ENCODE assay signal across 19 cellular contexts in the genomic region with DNA sequence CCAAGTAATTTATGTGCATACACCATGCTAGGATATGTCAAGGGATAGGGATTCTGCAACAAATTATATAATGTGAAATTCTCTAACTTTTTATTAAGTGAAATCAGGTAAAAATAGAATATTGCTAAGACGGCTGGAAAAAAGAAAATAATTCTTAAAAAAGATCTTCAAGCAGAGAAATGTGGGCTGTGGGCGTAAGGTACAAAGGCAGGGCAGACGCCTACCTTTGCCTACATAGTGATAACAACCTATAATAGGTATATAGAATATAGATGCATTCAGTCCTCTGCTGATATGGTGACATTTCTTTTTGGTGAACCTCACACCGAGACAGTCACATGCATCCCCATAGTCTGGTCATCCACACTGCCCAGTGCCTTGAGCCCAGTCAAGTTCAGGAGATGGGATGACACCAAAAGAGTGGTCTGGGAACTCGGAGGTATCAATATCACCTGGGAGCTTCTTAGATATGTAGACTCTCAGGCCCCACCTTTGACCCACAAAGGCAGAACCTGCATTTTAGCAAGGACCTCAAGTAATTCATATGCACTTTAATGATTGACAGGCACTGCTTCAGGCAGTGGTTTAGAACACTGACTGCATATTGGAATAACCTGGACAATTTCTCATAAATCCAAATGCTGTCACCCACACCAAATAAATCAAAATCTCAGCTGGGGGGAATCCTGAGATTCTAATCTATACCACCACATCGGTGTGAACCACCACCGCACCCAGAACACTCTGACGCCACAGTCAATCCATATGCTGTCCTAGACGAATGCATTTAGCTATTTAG. TPM values are rescaled to one million over a fixed set of nuclear protein-coding genes. Genes with fewer than 3 reads are reported as not detected.
DNase-seq lines count a peak whose midpoint lies in the region; ATAC-seq, FAIRE-seq and TF ChIP-seq lines count a peak whose summit lies in the region.
"Had no signal": no experiment of that assay in that cellular context is flagged by ENCODE, and none has a peak within 500 bp of the region (broad histone marks: within the 10 kb centered on the region; RNA-seq: fewer than 3 reads in every experiment).

No MANE protein-coding gene starts in this region.

- no peak overlapping the region for H3K27ac ChIP-seq in HEK293 (ENCODE audit: extremely low read depth, low read depth, low read length)
- H3K27ac ChIP-seq in endothelial cell of umbilical vein (ENCODE audit: insufficient read depth, low read depth, low read length) = no peak overlapping the region
- H3K27ac ChIP-seq: GM23248, HL-60 had no signal

- H3K4me2 ChIP-seq in endothelial cell of umbilical vein (ENCODE audit: insufficient read depth, low read length) = no peak overlapping the region

- peak overlapping the region; percentile 11 for H2AFZ ChIP-seq in endothelial cell of umbilical vein (ENCODE audit: low read depth, low read length)
- H2AFZ ChIP-seq: GM23248 had no signal

- no peak overlapping the region for H3K9ac ChIP-seq in endothelial cell of umbilical vein (replicated peaks; ENCODE audit: extremely low read depth, insufficient read depth, low read length)
- H3K9ac ChIP-seq: GM23248 had no signal

- ATAC-seq in natural killer cell = no peak

- no peak for FAIRE-seq in endothelial cell of umbilical vein (lab: Jason Lieb, UNC)
- FAIRE-seq: A204.1, GM12891, GM18507 had no signal

- POLR2A ChIA-PET in HEK293 (lab: Yijun Ruan, JAX) = no interaction called here
- POLR2A ChIA-PET in endothelial cell of umbilical vein (lab: Charles Lee) = no interaction called here

- H3K4me1 Mint-ChIP-seq in natural killer cell = peaks cover 0 to 6% of the 10 kb centered on the region in 2 donors
- H3K4me1 Mint-ChIP-seq: CD4-positive, CD25-positive, alpha-beta regulatory T cell had no signal

- no peaks in the 10 kb centered on the region for H4K20me1 ChIP-seq in endothelial cell of umbilical vein (replicated peaks; ENCODE audit: control insufficient read depth, extremely low read depth, insufficient read depth, low read length)

- H3K27me3 Mint-ChIP-seq in natural killer cell (ENCODE audit: low read depth in 2 of 2) = peaks cover 8 to 15% of the 10 kb centered on the region in 2 donors

- BruUV-seq in endothelial cell of umbilical vein (replicated peaks; lab: Mats Ljungman, UMichigan) = no TSS peak

- H3K79me2 ChIP-seq in endothelial cell of umbilical vein (ENCODE audit: control insufficient read depth, insufficient read depth, low read length) = no peaks in the 10 kb centered on the region

- intact Hi-C loops in endothelial cell of umbilical vein (cut with micrococcal nuclease) (loop anchor here (10.0 kb wide), 1 partner anchor 205 kb away; no protein-coding TSS in a partner anchor), natural killer cell (cut with micrococcal nuclease) (no loop called here)

- H3K4me1 ChIP-seq in HEK293 (ENCODE audit: control insufficient read depth, insufficient read depth, low read length) (no peaks in the 10 kb centered on the region), endothelial cell of umbilical vein (ENCODE audit: control insufficient read depth, extremely low read depth, insufficient read depth, low read length) (peaks cover 2% of the 10 kb centered on the region)

- no peaks in the 10 kb centered on the region for H3K36me3 Mint-ChIP-seq in natural killer cell
- H3K36me3 Mint-ChIP-seq: CD4-positive, CD25-positive, alpha-beta regulatory T cell had no signal

- no peaks in the 10 kb centered on the region for H3K9me3 Mint-ChIP-seq in natural killer cell
- H3K9me3 Mint-ChIP-seq: CD4-positive, CD25-positive, alpha-beta regulatory T cell; HFFc6 had no signal

- DNase-seq in D341Med (ENCODE audit: low spot score) (peak; percentile 49), NCI-H1417 treated with DMSO at 0.1 percent for 48 hours (lab: John Stamatoyannopoulos, UW) (peak; percentile 70), endothelial cell of umbilical vein (ENCODE audit: low read depth, low spot score) (no peak), superior temporal gyrus (ENCODE audit: extremely low spot score) (no peak), NCI-H2029 treated with DMSO at 0.1 percent for 48 hours (lab: John Stamatoyannopoulos, UW) (no peak), natural killer cell (no peak)
- DNase-seq: ACHN; BE2C; C1 segment of cervical spinal cord; CD4-positive, CD25-positive, alpha-beta regulatory T cell; CD8-positive, alpha-beta memory T cell; GM23248; HFFc6 had no signal

- H3K36me3 ChIP-seq in HEK293 (ENCODE audit: control insufficient read depth in 2 of 2, insufficient read depth in 1 of 2, low read length in 2 of 2) (no peaks in the 10 kb centered on the region), endothelial cell of umbilical vein (ENCODE audit: control insufficient read depth in 2 of 2, extremely low read depth in 1 of 2, insufficient read depth in 2 of 2, low read length in 2 of 2) (no peaks in the 10 kb centered on the region)
- H3K36me3 ChIP-seq: BE2C, HAP-1 had no signal

- peaks cover 0 to 2% of the 10 kb centered on the region in 2 experiments for H3K27me3 ChIP-seq in endothelial cell of umbilical vein (ENCODE audit: control insufficient read depth in 2 of 2, insufficient read depth in 2 of 2, low read length in 2 of 2)
- H3K27me3 ChIP-seq: BE2C had no signal

- H3K9me1 ChIP-seq in endothelial cell of umbilical vein (replicated peaks; ENCODE audit: control insufficient read depth, extremely low read depth, insufficient read depth, low read length) = no peaks in the 10 kb centered on the region

- TF ChIP-seq CTCF in HEK293 (tag by site-specific recombination; IDR thresholded peaks at IDR 0.05) (no peak), endothelial cell of umbilical vein (IDR thresholded peaks at IDR 0.05; ENCODE audit: extremely low read depth in 1 of 2, insufficient read depth in 1 of 2, low read depth in 1 of 2, low read length in 2 of 2) (no peak), natural killer cell (IDR thresholded peaks at IDR 0.05) (no peak)

- dilution Hi-C loops in endothelial cell of umbilical vein (cut with MboI; ENCODE audit: extremely low pct_ligation_motif_present, low sequenced_read_pairs) = no loop called here

- CTCF ChIA-PET in HEK293 (lab: Yijun Ruan, JAX) (interaction anchor here (0.5 to 3.2 kb wide), 8 partner anchors 9 to 633 kb away, joined by 3 to 16 read pairs (median 4); no protein-coding TSS in a partner anchor), endothelial cell of umbilical vein (lab: Charles Lee) (interaction anchor here (1.1 to 1.7 kb wide), 3 partner anchors 9 to 105 kb away, joined by 3 to 8 read pairs (median 6); no protein-coding TSS in a partner anchor)

- H3K9me3 ChIP-seq in HEK293 (ENCODE audit: control insufficient read depth, insufficient read depth, low read depth, low read length) (no peaks in the 10 kb centered on the region), endothelial cell of umbilical vein (replicated peaks; ENCODE audit: control insufficient read depth, insufficient read depth, low read length) (no peaks in the 10 kb centered on the region)
- H3K9me3 ChIP-seq: BE2C, HAP-1 had no signal

- H3K4me3 ChIP-seq in HEK293 (ENCODE audit: low read depth, low read length) = no peak overlapping the region
- no peak overlapping the region for H3K4me3 ChIP-seq in endothelial cell of umbilical vein (replicated peaks in 1 of 3; ENCODE audit: insufficient read depth in 1 of 3, low read depth in 1 of 3, low read length in 3 of 3)
- H3K4me3 ChIP-seq: GM23248, HAP-1 had no signal

- TF ChIP-seq POLR2A in endothelial cell of umbilical vein (IDR thresholded peaks at IDR 0.05; ENCODE audit: low read depth, low read length) = no peak

- no peak overlapping the region for H3K4me3 Mint-ChIP-seq in natural killer cell
- H3K4me3 Mint-ChIP-seq: CD4-positive, CD25-positive, alpha-beta regulatory T cell; CD8-positive, alpha-beta memory T cell; HFFc6 had no signal

- no peak overlapping the region for H3K27ac Mint-ChIP-seq in natural killer cell
- H3K27ac Mint-ChIP-seq: CD4-positive, CD25-positive, alpha-beta regulatory T cell; CD8-positive, alpha-beta memory T cell; HFFc6 had no signal

TF ChIP-seq in HEK293, 187 proteins besides CTCF, POLR2A, EP300 and RAD21 (continues in another document):
- TF ChIP-seq GLIS1 (tag by site-specific recombination; IDR thresholded peaks at IDR 0.05) = peak; percentile 37; the same call in 1 of the 2 replicates

TF ChIP-seq in endothelial cell of umbilical vein, 7 proteins besides CTCF, POLR2A, EP300 and RAD21:
- TF ChIP-seq POLR2AphosphoS5 (IDR thresholded peaks at IDR 0.05; ENCODE audit: insufficient read depth, low read depth, low read length) = no peak
- TF ChIP-seq MYC (IDR thresholded peaks at IDR 0.05; ENCODE audit: low read depth, low read length) = no peak
- TF ChIP-seq EZH2 (IDR thresholded peaks at IDR 0.05; ENCODE audit: borderline replicate concordance, low read depth, low read length, severe bottlenecking) = no peak

RNA-seq across cellular contexts. Expression of a gene that starts 57.4 kb away (rescaled TPM):
- total RNA-seq in endothelial cell of umbilical vein = 30.7 and 34.1 TPM in 2 replicates
- 28.0 and 43.2 TPM in 2 replicates for polyA plus RNA-seq in endothelial cell of umbilical vein
- 47.0 and 47.2 TPM in 2 replicates for polyA plus RNA-seq in endothelial cell of umbilical vein (2011; cell fraction: cytosol; rRNA removed)
- polyA plus RNA-seq in endothelial cell of umbilical vein (2011; cell fraction: nucleus; rRNA removed) = 36.1 and 43.2 TPM in 2 replicates
- polyA plus RNA-seq in endothelial cell of umbilical vein (2012) = 78.0 and 102 TPM in 2 replicates
- polyA minus RNA-seq in endothelial cell of umbilical vein = 43.3 and 45.7 TPM in 2 replicates
- 16.2 TPM for polyA minus RNA-seq in endothelial cell of umbilical vein (2011; cell fraction: cytosol; rRNA and poly(A)+ RNA removed)
- polyA minus RNA-seq in endothelial cell of umbilical vein (2011; cell fraction: nucleus; rRNA and poly(A)+ RNA removed) = 58.6 and 65.7 TPM in 2 replicates
- 10 to 100 TPM; 54.7 to 81.4 (median 55.5) TPM for total RNA-seq in natural killer cell

RNA-seq across cellular contexts. Expression of a gene that starts 59.5 kb away (rescaled TPM):
- total RNA-seq in endothelial cell of umbilical vein (0.69 TPM in 1 of 2 replicates, not detected in the other), natural killer cell (under 1 TPM in 1 of 3 donors, not detected in 2; 0.08 TPM)
- polyA plus RNA-seq in endothelial cell of umbilical vein = 0.05 and 0.07 TPM in 2 replicates
- 0.04 and 0.08 TPM in 2 replicates for polyA plus RNA-seq in endothelial cell of umbilical vein (2011; cell fraction: cytosol; rRNA removed)
- polyA plus RNA-seq in endothelial cell of umbilical vein (2011; cell fraction: nucleus; rRNA removed) = 0.01 and 0.05 TPM in 2 replicates
- polyA plus RNA-seq in endothelial cell of umbilical vein (2012) = 0.15 TPM in 1 of 2 replicates, not detected in the other
- 0.13 TPM in 1 of 2 replicates, not detected in the other for polyA minus RNA-seq in endothelial cell of umbilical vein
- not detected for polyA minus RNA-seq in endothelial cell of umbilical vein (2011; cell fraction: cytosol; rRNA and poly(A)+ RNA removed)
- 0.19 TPM in 1 of 2 replicates, not detected in the other for polyA minus RNA-seq in endothelial cell of umbilical vein (2011; cell fraction: nucleus; rRNA and poly(A)+ RNA removed)
- total RNA-seq: CD4-positive, CD25-positive, alpha-beta regulatory T cell had no signal
- polyA plus RNA-seq: CD8-positive, alpha-beta memory T cell had no signal

Comparison
In these comparisons a context has a peak if more than half of its experiments do, and no peak if none do; other contexts are left out.
1. DNase-seq: peak in D341Med (single experiment) and NCI-H1417 treated with DMSO at 0.1 percent for 48 hours (single experiment); none in endothelial cell of umbilical vein (single experiment), superior temporal gyrus (single experiment), NCI-H2029 treated with DMSO at 0.1 percent for 48 hours (single experiment) and natural killer cell (single experiment).